Comparison of ENCODE assay signal across 21 cellular contexts in genomic region chr18:76654536-76654935, GRCh38.
"Had no signal": no experiment of that assay in that cellular context is flagged by ENCODE, and none has a peak within 500 bp of the region (broad histone marks: within the 10 kb centered on the region; RNA-seq: fewer than 3 reads in every experiment).

No MANE protein-coding gene starts in this region.

- DNase-seq: activated CD4-positive, alpha-beta T cell treated with anti-CD3 and anti-CD28 coated beads, Interleukin-2, amount 10 ng/mL, durations not matched to agents 24 days and 14 days; activated CD4-positive, CD25-positive, alpha-beta regulatory T cell; activated CD8-positive, alpha-beta memory T cell treated with anti-CD3 and anti-CD28 coated beads, Interleukin-2, amount 50 U/mL, for 4 hours; activated CD8-positive, alpha-beta T cell treated with anti-CD3 and anti-CD28 coated beads, Interleukin-2, amount 10 ng/mL, durations not matched to agents 7 days and 5 days; activated effector memory CD4-positive, alpha-beta T cell treated with anti-CD3 and anti-CD28 coated beads, Interleukin-2, amount 50 U/mL, for 16 hours; activated T-cell treated with anti-CD3 and anti-CD28 coated beads, Interleukin-2, amount 50 U/mL, for 48 hours; amniotic stem cell; body of pancreas; caudate nucleus; gastrocnemius medialis; heart left ventricle; immature natural killer cell; mesendoderm; stimulated activated CD4-positive, alpha-beta T cell treated with anti-CD3 and anti-CD28 coated beads, Interleukin-12 subunit alpha, Interleukin-12 subunit beta, amount 100 ng/mL, for 4 hours; stimulated activated CD4-positive, alpha-beta T cell treated with anti-CD3 and anti-CD28 coated beads, Interleukin-2, amount 100 ng/mL, for 24 hours; stomach; testis; upper lobe of right lung had no signal

- H3K4me3 ChIP-seq: body of pancreas, coronary artery, gastrocnemius medialis, heart left ventricle, stomach, testis, upper lobe of right lung had no signal

- H3K9me3 ChIP-seq: body of pancreas, gastrocnemius medialis, heart left ventricle, stomach, testis, upper lobe of right lung had no signal

- H3K27me3 ChIP-seq: body of pancreas, testis had no signal

- H3K4me1 ChIP-seq: body of pancreas, gastrocnemius medialis, heart left ventricle, stomach, upper lobe of right lung had no signal

- H3K27ac ChIP-seq: body of pancreas, coronary artery, gastrocnemius medialis, heart left ventricle, stomach, testis, upper lobe of right lung had no signal

- ATAC-seq: activated CD8-positive, alpha-beta T cell treated with anti-CD3 and anti-CD28 coated beads, Interleukin-2, amount 10 ng/mL, durations not matched to agents 7 days and 5 days; body of pancreas; esophagus mucosa; gastrocnemius medialis; heart left ventricle; natural killer cell treated with Interleukin-12 subunit alpha and Interleukin-12 subunit beta and Interleukin-15 and Interleukin-18, amount 100 ng/mL, for 72 hours; upper lobe of right lung had no signal

- H3K36me3 ChIP-seq: gastrocnemius medialis, heart left ventricle, stomach, upper lobe of right lung had no signal
